8 cellular contexts compared by ENCODE assay signal in genomic region chr4:56049428-56050212, GRCh38.
A peak's percentile ranks its signal among the peaks of the same experiment; 100 is the strongest.
DNase-seq lines count a peak whose midpoint lies in the region; ATAC-seq and TF ChIP-seq lines count a peak whose summit lies in the region.

No MANE protein-coding gene starts in this region.

- 1% methylated on average over 35 to 54 of the region's 54 CpGs for WGBS in esophagus, 2 donors
- WGBS in upper lobe of left lung, 2 donors = 1 to 2% methylated on average over 19 to 31 of the region's 54 CpGs

- H3K27me3 ChIP-seq in esophagus (ENCODE audit: control insufficient read depth in 1 of 2, insufficient read depth in 2 of 2, low read length in 2 of 2) (peaks cover 0 to 6% of the 10 kb centered on the region in 2 donors), muscle layer of colon (ENCODE audit: control insufficient read depth in 1 of 2, insufficient read depth in 2 of 2, low read length in 2 of 2) (peaks cover 10 to 15% of the 10 kb centered on the region in 2 donors), upper lobe of left lung (peaks cover 0 to 15% (median 5%) of the 10 kb centered on the region in 4 donors)

- peak; percentile 29 for DNase-seq in A172 (ENCODE audit: low spot score)
- DNase-seq in GM10248 (ENCODE audit: extremely low spot score) = peak; percentile 39
- peak; percentile 60 for DNase-seq in NCI-H1092 treated with DMSO at 0.1 percent for 48 hours (lab: John Stamatoyannopoulos, UW)
- peak; percentile 20 to 85 for DNase-seq in upper lobe of left lung

- ATAC-seq in HG02588 (IDR thresholded peaks at IDR 0.05; ENCODE audit: unreplicated experiment) = peak; percentile 33
- ATAC-seq in upper lobe of left lung (ENCODE audit: low FRiP score in 2 of 2) = peak in 1 of 2 donors; percentile 62

- H3K9me3 ChIP-seq in esophagus (ENCODE audit: control insufficient read depth in 2 of 2, insufficient read depth in 1 of 2, low read depth in 1 of 2, low read length in 1 of 2) (no peaks in the 10 kb centered on the region), muscle layer of colon (ENCODE audit: low read length) (no peaks in the 10 kb centered on the region), upper lobe of left lung (no peaks in the 10 kb centered on the region)

- TF ChIP-seq CTCF in GM10248 (IDR thresholded peaks at IDR 0.05; ENCODE audit: control extremely low read depth, extremely low read depth, low read depth, missing control alignments) (no peak), VCaP (conservative IDR thresholded peaks at IDR 0.05) (no peak), upper lobe of left lung (IDR thresholded peaks at IDR 0.05) (no peak)

- TF ChIP-seq POLR2A in upper lobe of left lung (IDR thresholded peaks at IDR 0.05) = no peak

- POLR2A ChIA-PET in GM10248 (lab: Yijun Ruan, JAX) = no interaction called here

- peak overlapping the region; percentile 50; the same call in 1 of the 2 replicates for H3K27ac ChIP-seq in VCaP
- H3K27ac ChIP-seq in esophagus (ENCODE audit: low read depth in 2 of 2, low read length in 1 of 2) = no peak overlapping the region
- H3K27ac ChIP-seq in muscle layer of colon (ENCODE audit: low read depth, low read length) = no peak overlapping the region
- peak overlapping the region in 1 of 4 donors; percentile 65 for H3K27ac ChIP-seq in upper lobe of left lung

- H3K36me3 ChIP-seq in esophagus (ENCODE audit: control insufficient read depth in 2 of 2, insufficient read depth in 2 of 2, low read length in 1 of 2) (no peaks in the 10 kb centered on the region), muscle layer of colon (ENCODE audit: insufficient read depth, low read length) (no peaks in the 10 kb centered on the region), upper lobe of left lung (no peaks in the 10 kb centered on the region)

- no peak for TF ChIP-seq EP300 in upper lobe of left lung (IDR thresholded peaks at IDR 0.05)

- peak overlapping the region; percentile 50 to 66 for H3K4me3 ChIP-seq in esophagus (ENCODE audit: low read depth in 1 of 2, low read length in 2 of 2)
- peak overlapping the region; percentile 54 to 61 for H3K4me3 ChIP-seq in muscle layer of colon (ENCODE audit: low read depth in 1 of 2, low read length in 2 of 2)
- H3K4me3 ChIP-seq in upper lobe of left lung = peak overlapping the region; percentile 34 to 66 (median 58)

- no peak overlapping the region for H3K9ac ChIP-seq in muscle layer of colon (ENCODE audit: low read length)

- CTCF ChIA-PET in GM10248 (lab: Yijun Ruan, JAX) = interaction anchor here (1.0 to 2.5 kb wide), 2 partner anchors 30 to 101 kb away, joined by 3 to 14 read pairs; partner anchors contain the start of gene CEP135

- H3K4me1 ChIP-seq in esophagus (ENCODE audit: control insufficient read depth in 2 of 2, insufficient read depth in 2 of 2, low read length in 1 of 2) (peaks cover 0 to 5% of the 10 kb centered on the region in 2 donors), muscle layer of colon (ENCODE audit: insufficient read depth, low read length) (peaks cover 6% of the 10 kb centered on the region), upper lobe of left lung (peaks cover 12 to 20% (median 13%) of the 10 kb centered on the region in 4 donors)
